ENCODE assay signal across 8 cellular contexts in the genomic region with DNA sequence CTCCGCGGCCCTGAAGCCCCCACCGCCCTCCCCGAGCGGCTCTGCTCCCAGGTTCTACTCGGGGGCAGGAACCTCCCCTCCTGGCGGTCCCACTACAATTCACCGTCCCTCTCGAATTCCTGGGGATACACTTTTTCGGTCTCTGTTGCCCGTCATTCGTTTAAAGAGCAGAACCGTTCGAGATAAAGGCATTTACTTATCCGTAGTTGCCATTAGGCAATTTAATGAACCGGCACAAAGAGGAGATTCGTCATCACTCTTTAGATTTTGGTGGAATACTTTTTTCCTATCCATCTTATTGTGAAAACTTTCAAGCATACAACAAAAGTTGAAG. TPM values are rescaled to one million over a fixed set of nuclear protein-coding genes. Genes with fewer than 3 reads are reported as not detected.
DNase-seq lines count a peak whose midpoint lies in the region; ATAC-seq, FAIRE-seq and TF ChIP-seq lines count a peak whose summit lies in the region.

No MANE protein-coding gene starts in this region.

- DNase-seq in AG04449 (ENCODE audit: low read depth, low spot score): no peak
- DNase-seq in HEK293T (ENCODE audit: extremely low spot score): peak; percentile 12
- peak; percentile 12 for DNase-seq in astrocyte (ENCODE audit: low read depth)
- DNase-seq in lower lobe of right lung: no peak
- no peak for DNase-seq in substantia nigra (lab: John Stamatoyannopoulos, UW)
- no peak for DNase-seq in stimulated activated CD4-positive, alpha-beta T cell treated with anti-CD3 and anti-CD28 coated beads, Interleukin-15, amount 100 ng/mL, for 24 hours
- DNase-seq in MV-4-11 (lab: John Stamatoyannopoulos, UW): no peak

- H3K4me2 ChIP-seq in astrocyte (ENCODE audit: low read length): peak overlapping the region; percentile 86

- intact Hi-C loops in lower lobe of right lung (cut with DNase I): no loop called here

- FAIRE-seq in astrocyte (lab: Jason Lieb, UNC): no peak

- ATAC-seq in lower lobe of right lung: no peak
- no peak for ATAC-seq in GM21786 (IDR thresholded peaks at IDR 0.05; ENCODE audit: unreplicated experiment)

- H3K4me1 Mint-ChIP-seq in astrocyte (ENCODE audit: low read depth, unreplicated experiment): no peaks in the 10 kb centered on the region

- H3K36me3 ChIP-seq in astrocyte (ENCODE audit: insufficient read depth, low read length) (no peaks in the 10 kb centered on the region), lower lobe of right lung (no peaks in the 10 kb centered on the region)

- peaks cover 7% of the 10 kb centered on the region for H4K20me1 ChIP-seq in astrocyte (ENCODE audit: insufficient read depth, low read length)

- peaks cover 38% of the 10 kb centered on the region for H3K27me3 ChIP-seq in astrocyte (ENCODE audit: insufficient read depth, low read length)
- peaks cover 68% of the 10 kb centered on the region for H3K27me3 ChIP-seq in lower lobe of right lung (ENCODE audit: low read depth)

- peaks cover 4% of the 10 kb centered on the region for H3K79me2 ChIP-seq in astrocyte (ENCODE audit: insufficient read depth, low read length)

- H2AFZ ChIP-seq in astrocyte (ENCODE audit: low read depth, low read length): peak overlapping the region; percentile 67

- H3K27ac ChIP-seq in astrocyte (ENCODE audit: low read depth, low read length) (no peak overlapping the region), lower lobe of right lung (peak overlapping the region; percentile 65), substantia nigra (ENCODE audit: low read depth, low read length, poor library complexity, severe bottlenecking) (no peak overlapping the region)

- no peaks in the 10 kb centered on the region for H3K9me3 Mint-ChIP-seq in astrocyte (ENCODE audit: unreplicated experiment)

- H3K9me3 ChIP-seq in astrocyte (ENCODE audit: insufficient read depth, low read depth, low read length) (no peaks in the 10 kb centered on the region), lower lobe of right lung (no peaks in the 10 kb centered on the region)

- POLR2A ChIA-PET in AG04449 (lab: Yijun Ruan, JAX) (no interaction called here), HEK293T (lab: Yijun Ruan, JAX) (no interaction called here)

- peak overlapping the region; percentile 27 for H3K4me3 ChIP-seq in AG04449 (ENCODE audit: low read depth, low read length)
- H3K4me3 ChIP-seq in astrocyte (ENCODE audit: insufficient read depth, low read depth, low read length): peak overlapping the region; percentile 44
- peak overlapping the region; percentile 62 for H3K4me3 ChIP-seq in lower lobe of right lung

- H3K4me1 ChIP-seq in astrocyte (ENCODE audit: insufficient read depth, low read length) (no peaks in the 10 kb centered on the region), lower lobe of right lung (peaks cover 22% of the 10 kb centered on the region)

- peak overlapping the region; percentile 79 for H3K4me3 Mint-ChIP-seq in astrocyte (ENCODE audit: unreplicated experiment)

- peak overlapping the region; percentile 36 for H3K9ac ChIP-seq in astrocyte (ENCODE audit: low read length)

- H3K27ac Mint-ChIP-seq in astrocyte (ENCODE audit: unreplicated experiment): no peak overlapping the region

- no peaks in the 10 kb centered on the region for H3K36me3 Mint-ChIP-seq in astrocyte (ENCODE audit: low read depth, unreplicated experiment)

- TF ChIP-seq CTCF in AG04449 (IDR thresholded peaks at IDR 0.05; ENCODE audit: insufficient read depth, low read length, missing control alignments) (no peak), astrocyte (IDR thresholded peaks at IDR 0.05; ENCODE audit: insufficient read depth, low read depth, low read length) (no peak), lower lobe of right lung (IDR thresholded peaks at IDR 0.05) (no peak)

- peaks cover 24% of the 10 kb centered on the region for H3K27me3 Mint-ChIP-seq in astrocyte (ENCODE audit: low read depth, unreplicated experiment)

- CTCF ChIA-PET in AG04449 (lab: Yijun Ruan, JAX) (interaction anchor here (1.3 to 2.7 kb wide), 2 partner anchors 22 to 531 kb away, joined by 7 to 18 read pairs; no protein-coding TSS in a partner anchor), HEK293T (lab: Yijun Ruan, JAX) (no interaction called here)

TF ChIP-seq in HEK293T, 16 proteins besides CTCF, POLR2A, EP300 and RAD21:
- TF ChIP-seq ELF4 (IDR thresholded peaks at IDR 0.05) (no peak), FOXM1 (IDR thresholded peaks at IDR 0.05; ENCODE audit: borderline replicate concordance) (no peak), NFRKB (IDR thresholded peaks at IDR 0.05) (no peak), L3MBTL2 (conservative IDR thresholded peaks at IDR 0.05) (no peak), FOXK2 (IDR thresholded peaks at IDR 0.05) (no peak), BHLHE40 (IDR thresholded peaks at IDR 0.05; ENCODE audit: borderline replicate concordance) (no peak), LEF1 (IDR thresholded peaks at IDR 0.05; ENCODE audit: borderline replicate concordance) (no peak), HDGF (IDR thresholded peaks at IDR 0.05; ENCODE audit: borderline replicate concordance) (no peak), ARNT (IDR thresholded peaks at IDR 0.05) (no peak), FOXA1 (IDR thresholded peaks at IDR 0.05) (no peak), ZNF384 (IDR thresholded peaks at IDR 0.05) (no peak), TARDBP (IDR thresholded peaks at IDR 0.05) (no peak), SUZ12 (IDR thresholded peaks at IDR 0.05) (no peak), CTBP1 (IDR thresholded peaks at IDR 0.05; ENCODE audit: borderline replicate concordance) (no peak), SP1 (IDR thresholded peaks at IDR 0.05) (no peak)
- TF ChIP-seq, protein P1, sequence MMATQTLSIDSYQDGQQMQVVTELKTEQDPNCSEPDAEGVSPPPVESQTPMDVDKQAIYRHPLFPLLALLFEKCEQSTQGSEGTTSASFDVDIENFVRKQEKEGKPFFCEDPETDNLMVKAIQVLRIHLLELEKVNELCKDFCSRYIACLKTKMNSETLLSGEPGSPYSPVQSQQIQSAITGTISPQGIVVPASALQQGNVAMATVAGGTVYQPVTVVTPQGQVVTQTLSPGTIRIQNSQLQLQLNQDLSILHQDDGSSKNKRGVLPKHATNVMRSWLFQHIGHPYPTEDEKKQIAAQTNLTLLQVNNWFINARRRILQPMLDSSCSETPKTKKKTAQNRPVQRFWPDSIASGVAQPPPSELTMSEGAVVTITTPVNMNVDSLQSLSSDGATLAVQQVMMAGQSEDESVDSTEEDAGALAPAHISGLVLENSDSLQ (IDR thresholded peaks at IDR 0.05): no peak
TF ChIP-seq in HEK293T: peak in this region for 0.

RNA-seq across cellular contexts. Expression of gene CD24, which starts 1.1 kb away (rescaled TPM):
- total RNA-seq in astrocyte: 51.1 and 95.1 TPM in 2 replicates
- total RNA-seq in lower lobe of right lung: 33.1 TPM

RNA-seq across cellular contexts. Expression of gene MTRES1, which starts 52.3 kb away (rescaled TPM):
- total RNA-seq in astrocyte (16.3 and 16.5 TPM in 2 replicates), lower lobe of right lung (14.9 TPM)

Comparison
In these comparisons a context has a peak if more than half of its experiments do, and no peak if none do; other contexts are left out.
1. DNase-seq: peak in HEK293T (single experiment) and astrocyte (single experiment); none in AG04449 (single experiment), lower lobe of right lung (single experiment), substantia nigra (0 of 49), stimulated activated CD4-positive, alpha-beta T cell treated with anti-CD3 and anti-CD28 coated beads, Interleukin-15, amount 100 ng/mL, for 24 hours (single experiment) and MV-4-11 (single experiment).
2. Peak in every context shown above with its lines, with median percentiles within 50 percentile points of each other: H3K4me3 ChIP-seq.